ENCODE assay signal across 1 cellular context in genomic region chr15:78881681-78882080, GRCh38.
TF ChIP-seq lines count a peak whose summit lies in the region.

No MANE protein-coding gene starts in this region.

TF ChIP-seq in WTC11, 78 proteins besides CTCF, POLR2A, EP300 and RAD21 (continued from another document):
- TF ChIP-seq ZNF138 (CRISPR knock-in tag; conservative IDR thresholded peaks at IDR 0.05) (no peak), ETV6 (CRISPR knock-in tag; IDR thresholded peaks at IDR 0.05) (no peak), NR3C1 (CRISPR knock-in tag; conservative IDR thresholded peaks at IDR 0.05; ENCODE audit: low read depth) (no peak), OVOL2 (CRISPR knock-in tag; IDR thresholded peaks at IDR 0.05; ENCODE audit: borderline replicate concordance) (no peak), ZMAT4 (CRISPR knock-in tag; IDR thresholded peaks at IDR 0.05) (no peak), ZNF396 (CRISPR knock-in tag; IDR thresholded peaks at IDR 0.05; ENCODE audit: borderline replicate concordance) (no peak), ATF2 (CRISPR knock-in tag; IDR thresholded peaks at IDR 0.05; ENCODE audit: borderline replicate concordance, low read depth) (no peak), ESRRA (CRISPR knock-in tag; IDR thresholded peaks at IDR 0.05; ENCODE audit: borderline replicate concordance) (no peak), MYBL2 (CRISPR knock-in tag; IDR thresholded peaks at IDR 0.05) (no peak), TCF7 (CRISPR knock-in tag; IDR thresholded peaks at IDR 0.05; ENCODE audit: low read depth) (no peak)
- TF ChIP-seq, protein P1, sequence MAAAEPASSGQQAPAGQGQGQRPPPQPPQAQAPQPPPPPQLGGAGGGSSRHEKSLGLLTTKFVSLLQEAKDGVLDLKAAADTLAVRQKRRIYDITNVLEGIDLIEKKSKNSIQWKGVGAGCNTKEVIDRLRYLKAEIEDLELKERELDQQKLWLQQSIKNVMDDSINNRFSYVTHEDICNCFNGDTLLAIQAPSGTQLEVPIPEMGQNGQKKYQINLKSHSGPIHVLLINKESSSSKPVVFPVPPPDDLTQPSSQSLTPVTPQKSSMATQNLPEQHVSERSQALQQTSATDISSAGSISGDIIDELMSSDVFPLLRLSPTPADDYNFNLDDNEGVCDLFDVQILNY (CRISPR knock-in tag; IDR thresholded peaks at IDR 0.05): no peak
